Comparison of ENCODE assay signal across 1 cellular context in genomic region chr10:103677486-103677885, GRCh38.
TF ChIP-seq lines count a peak whose summit lies in the region.

No MANE protein-coding gene starts in this region.

TF ChIP-seq in SK-N-SH treated with all-trans-retinoic acid at 6 μM for 48 hours, 23 proteins besides CTCF, POLR2A, EP300 and RAD21 (continued from another document):
- no peak for TF ChIP-seq PATZ1 (CRISPR knock-in tag; IDR thresholded peaks at IDR 0.05; ENCODE audit: borderline replicate concordance)
- no peak for TF ChIP-seq RARB (CRISPR knock-in tag; IDR thresholded peaks at IDR 0.05)
- no peak for TF ChIP-seq TSHZ2 (CRISPR knock-in tag; IDR thresholded peaks at IDR 0.05)
- TF ChIP-seq ARNTL (CRISPR knock-in tag; IDR thresholded peaks at IDR 0.05; ENCODE audit: borderline replicate concordance, low read depth), result no peak
- TF ChIP-seq ZNF8 (CRISPR knock-in tag; IDR thresholded peaks at IDR 0.05), result no peak
- no peak for TF ChIP-seq ZNF70 (CRISPR knock-in tag; IDR thresholded peaks at IDR 0.05)
- no peak for TF ChIP-seq ZC3H10 (CRISPR knock-in tag; IDR thresholded peaks at IDR 0.05)
- TF ChIP-seq GLIS3 (CRISPR knock-in tag; IDR thresholded peaks at IDR 0.05), result no peak
- no peak for TF ChIP-seq PPARA (CRISPR knock-in tag; IDR thresholded peaks at IDR 0.05; ENCODE audit: borderline replicate concordance)
- TF ChIP-seq OSR1 (CRISPR knock-in tag; IDR thresholded peaks at IDR 0.05), result no peak
- TF ChIP-seq ZFP3 (CRISPR knock-in tag; IDR thresholded peaks at IDR 0.05), result no peak
- TF ChIP-seq CSDC2 (CRISPR knock-in tag; IDR thresholded peaks at IDR 0.05), result no peak
